ENCODE assay signal across 20 cellular contexts in the genomic region with DNA sequence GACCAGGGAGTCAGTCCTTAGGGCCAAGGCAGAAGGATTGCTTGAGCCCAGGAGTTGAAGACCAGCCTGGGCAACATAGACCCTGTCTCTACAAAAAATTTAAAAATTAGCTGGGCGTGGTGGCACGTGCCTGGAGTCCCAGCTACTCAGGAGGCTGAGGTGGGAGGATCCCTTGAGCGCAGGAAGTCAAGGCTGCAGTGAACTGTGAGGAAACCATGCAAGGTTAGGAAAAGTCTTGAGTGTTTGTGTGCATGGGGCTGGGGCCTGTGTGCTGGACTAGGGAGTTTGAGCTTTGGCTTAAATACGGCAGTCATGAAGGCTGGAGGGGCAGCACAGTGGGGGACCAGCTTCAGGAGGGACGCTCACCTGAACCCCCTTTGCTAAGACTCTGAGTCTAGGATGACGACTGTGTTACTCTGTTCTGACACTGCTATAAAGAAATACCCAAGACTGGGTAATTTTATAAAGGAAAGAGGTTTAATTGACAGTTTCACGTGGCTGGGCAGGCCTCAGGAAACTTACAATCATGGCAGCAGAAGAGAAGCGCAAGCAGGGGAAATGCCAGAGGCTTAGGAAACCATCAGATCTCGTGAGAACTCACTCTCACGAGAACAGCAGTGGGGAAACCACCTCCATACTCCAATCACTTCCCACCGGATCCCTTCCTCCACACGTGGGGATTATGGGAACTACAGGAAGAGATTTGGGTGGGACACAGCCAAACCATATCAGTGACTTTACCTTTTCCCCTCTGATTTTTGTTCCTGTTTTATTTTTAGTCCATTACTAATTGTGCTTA. TPM values are rescaled to one million over a fixed set of nuclear protein-coding genes. Genes with fewer than 3 reads are reported as not detected.
DNase-seq lines count a peak whose midpoint lies in the region; ATAC-seq and TF ChIP-seq lines count a peak whose summit lies in the region.
"Had no signal": no experiment of that assay in that cellular context is flagged by ENCODE, and none has a peak within 500 bp of the region (broad histone marks: within the 10 kb centered on the region; RNA-seq: fewer than 3 reads in every experiment).

No MANE protein-coding gene starts in this region.

- POLR2A ChIA-PET in CD8-positive, alpha-beta T cell (lab: Charles Lee), result interaction anchor here (0.6 kb wide), 1 partner anchor 154 kb away, joined by 3 read pairs; no protein-coding TSS in a partner anchor

- H3K36me3 Mint-ChIP-seq in CD4-positive, CD25-positive, alpha-beta regulatory T cell, result peaks cover 22% of the 10 kb centered on the region
- H3K36me3 Mint-ChIP-seq in CD8-positive, alpha-beta T cell, result peaks cover 44% of the 10 kb centered on the region
- H3K36me3 Mint-ChIP-seq in T-helper 17 cell (ENCODE audit: low read depth), result peaks cover 2% of the 10 kb centered on the region
- H3K36me3 Mint-ChIP-seq in mesothelial cell of epicardium, result peaks cover 29% of the 10 kb centered on the region

- DNase-seq in CD4-positive, CD25-positive, alpha-beta regulatory T cell, result no peak
- DNase-seq in CD8-positive, alpha-beta T cell, result no peak
- no peak for DNase-seq in T-helper 17 cell
- no peak for DNase-seq in mesothelial cell of epicardium (ENCODE audit: low spot score in 2 of 2, unreplicated experiment in 2 of 2)
- no peak for DNase-seq in NCI-H1694 treated with DMSO at 0.1 percent for 48 hours (lab: John Stamatoyannopoulos, UW)
- DNase-seq in SHP77 treated with DMSO at 0.1 percent for 48 hours (lab: John Stamatoyannopoulos, UW), result no peak
- no peak for DNase-seq in lower lobe of right lung
- DNase-seq: activated CD4-positive, alpha-beta T cell treated with anti-CD3 and anti-CD28 coated beads, Interleukin-2, amount 10 ng/mL, durations not matched to agents 7 days and 5 days; activated CD8-positive, alpha-beta memory T cell treated with anti-CD3 and anti-CD28 coated beads, Interleukin-2, amount 50 U/mL, for 4 hours; activated naive CD4-positive, alpha-beta T cell; brain microvascular endothelial cell; mesendoderm; NCI-H1436 treated with DMSO at 0.1 percent for 48 hours; NCI-H2171; NCI-H524 treated with DMSO at 0.1 percent for 48 hours; stimulated activated CD4-positive, alpha-beta T cell treated with anti-CD3 and anti-CD28 coated beads, Interleukin-2, amount 100 ng/mL, for 24 hours; upper lobe of left lung had no signal

- H3K9me3 Mint-ChIP-seq in CD4-positive, CD25-positive, alpha-beta regulatory T cell, result no peaks in the 10 kb centered on the region
- H3K9me3 Mint-ChIP-seq in CD8-positive, alpha-beta T cell, result no peaks in the 10 kb centered on the region
- no peaks in the 10 kb centered on the region for H3K9me3 Mint-ChIP-seq in mesothelial cell of epicardium
- H3K9me3 Mint-ChIP-seq: activated CD4-positive, alpha-beta T cell treated with anti-CD3 and anti-CD28 coated beads, Interleukin-2, amount 10 ng/mL, durations not matched to agents 7 days and 5 days; nephron had no signal

- H3K4me1 Mint-ChIP-seq in CD4-positive, CD25-positive, alpha-beta regulatory T cell, result peaks cover 0 to 6% (median under 1%) of the 10 kb centered on the region in 4 donors
- H3K4me1 Mint-ChIP-seq in CD8-positive, alpha-beta T cell (ENCODE audit: low read depth), result peaks cover 4% of the 10 kb centered on the region
- peaks cover 7% of the 10 kb centered on the region for H3K4me1 Mint-ChIP-seq in T-helper 17 cell
- peaks cover 25% of the 10 kb centered on the region for H3K4me1 Mint-ChIP-seq in mesothelial cell of epicardium

- TF ChIP-seq CTCF in CD8-positive, alpha-beta T cell (IDR thresholded peaks at IDR 0.05), result no peak
- no peak for TF ChIP-seq CTCF in mesothelial cell of epicardium (IDR thresholded peaks at IDR 0.05; ENCODE audit: unreplicated experiment)
- no peak for TF ChIP-seq CTCF in lower lobe of right lung (IDR thresholded peaks at IDR 0.05)

- peaks cover 7% of the 10 kb centered on the region for H3K4me1 ChIP-seq in CD4-positive, CD25-positive, alpha-beta regulatory T cell (ENCODE audit: control insufficient read depth, insufficient read depth, low read length, poor library complexity, severe bottlenecking)
- H3K4me1 ChIP-seq in CD8-positive, alpha-beta T cell (ENCODE audit: insufficient read depth, low read length), result peaks cover 6% of the 10 kb centered on the region
- peaks cover 5% of the 10 kb centered on the region for H3K4me1 ChIP-seq in lower lobe of right lung

- ATAC-seq in CD4-positive, CD25-positive, alpha-beta regulatory T cell (ENCODE audit: low read depth in 2 of 2), result no peak
- no peak for ATAC-seq in CD8-positive, alpha-beta T cell
- ATAC-seq in T-helper 17 cell (no peak), GM18868 (IDR thresholded peaks at IDR 0.05; ENCODE audit: unreplicated experiment) (no peak), lower lobe of right lung (no peak)

- CTCF ChIA-PET in CD8-positive, alpha-beta T cell (lab: Charles Lee), result interaction anchor here (1.0 to 1.6 kb wide), 4 partner anchors 118 to 509 kb away, joined by 3 to 8 read pairs (median 4); no protein-coding TSS in a partner anchor

- H3K27ac ChIP-seq in CD4-positive, CD25-positive, alpha-beta regulatory T cell (ENCODE audit: insufficient read depth, low read length, poor library complexity, severe bottlenecking), result no peak overlapping the region
- H3K27ac ChIP-seq in CD8-positive, alpha-beta T cell (ENCODE audit: low read depth, low read length), result no peak overlapping the region
- no peak overlapping the region for H3K27ac ChIP-seq in lower lobe of right lung
- H3K27ac ChIP-seq: brain microvascular endothelial cell, skin epidermis, upper lobe of left lung had no signal

- H3K4me3 Mint-ChIP-seq in CD4-positive, CD25-positive, alpha-beta regulatory T cell, result peak overlapping the region in 1 of 4 donors; percentile 27
- no peak overlapping the region for H3K4me3 Mint-ChIP-seq in CD8-positive, alpha-beta T cell
- H3K4me3 Mint-ChIP-seq in T-helper 17 cell, result peak overlapping the region; percentile 28
- no peak overlapping the region for H3K4me3 Mint-ChIP-seq in mesothelial cell of epicardium
- H3K4me3 Mint-ChIP-seq: activated CD4-positive, alpha-beta T cell treated with anti-CD3 and anti-CD28 coated beads, Interleukin-2, amount 10 ng/mL, durations not matched to agents 7 days and 5 days; nephron had no signal

- H3K36me3 ChIP-seq in CD4-positive, CD25-positive, alpha-beta regulatory T cell (ENCODE audit: control insufficient read depth, insufficient read depth, low read length), result peaks cover 42% of the 10 kb centered on the region
- H3K36me3 ChIP-seq in CD8-positive, alpha-beta T cell (ENCODE audit: insufficient read depth, low read length), result peaks cover 28% of the 10 kb centered on the region
- peaks cover 50% of the 10 kb centered on the region for H3K36me3 ChIP-seq in lower lobe of right lung

- no peaks in the 10 kb centered on the region for H3K9me3 ChIP-seq in CD4-positive, CD25-positive, alpha-beta regulatory T cell (ENCODE audit: control insufficient read depth in 2 of 2, low read length in 2 of 2)
- no peaks in the 10 kb centered on the region for H3K9me3 ChIP-seq in CD8-positive, alpha-beta T cell (ENCODE audit: low read length)
- no peaks in the 10 kb centered on the region for H3K9me3 ChIP-seq in T-helper 17 cell (ENCODE audit: control insufficient read depth, low read length, poor library complexity, severe bottlenecking)
- no peaks in the 10 kb centered on the region for H3K9me3 ChIP-seq in lower lobe of right lung
- H3K9me3 ChIP-seq: upper lobe of left lung had no signal

- H3K27me3 Mint-ChIP-seq in CD4-positive, CD25-positive, alpha-beta regulatory T cell, result no peaks in the 10 kb centered on the region
- H3K27me3 Mint-ChIP-seq in CD8-positive, alpha-beta T cell (ENCODE audit: low read depth), result no peaks in the 10 kb centered on the region
- H3K27me3 Mint-ChIP-seq in T-helper 17 cell (no peaks in the 10 kb centered on the region), mesothelial cell of epicardium (ENCODE audit: low read depth) (no peaks in the 10 kb centered on the region)
- H3K27me3 Mint-ChIP-seq: activated CD4-positive, alpha-beta T cell treated with anti-CD3 and anti-CD28 coated beads, Interleukin-2, amount 10 ng/mL, durations not matched to agents 7 days and 5 days had no signal

- no peak overlapping the region for H3K4me3 ChIP-seq in CD4-positive, CD25-positive, alpha-beta regulatory T cell (ENCODE audit: low read depth, low read length)
- H3K4me3 ChIP-seq in CD8-positive, alpha-beta T cell (ENCODE audit: low read depth, low read length), result no peak overlapping the region
- H3K4me3 ChIP-seq in lower lobe of right lung, result no peak overlapping the region
- H3K4me3 ChIP-seq: skin epidermis, upper lobe of left lung had no signal

- intact Hi-C loops in CD8-positive, alpha-beta T cell (cut with DNase I, micrococcal nuclease), result no loop called here
- intact Hi-C loops in lower lobe of right lung (cut with DNase I), result no loop called here

- H3K27ac Mint-ChIP-seq in CD4-positive, CD25-positive, alpha-beta regulatory T cell, result peak overlapping the region in 2 of 3 donors; percentile 38 to 85
- peak overlapping the region; percentile 30 for H3K27ac Mint-ChIP-seq in CD8-positive, alpha-beta T cell
- H3K27ac Mint-ChIP-seq in T-helper 17 cell, result peak overlapping the region; percentile 69
- peak overlapping the region; percentile 5 for H3K27ac Mint-ChIP-seq in mesothelial cell of epicardium
- H3K27ac Mint-ChIP-seq: activated CD4-positive, alpha-beta T cell treated with anti-CD3 and anti-CD28 coated beads, Interleukin-2, amount 10 ng/mL, durations not matched to agents 7 days and 5 days; nephron had no signal

- no peaks in the 10 kb centered on the region for H3K27me3 ChIP-seq in CD4-positive, CD25-positive, alpha-beta regulatory T cell (ENCODE audit: control insufficient read depth, insufficient read depth, low read length)
- H3K27me3 ChIP-seq in CD8-positive, alpha-beta T cell (ENCODE audit: insufficient read depth, low read length), result no peaks in the 10 kb centered on the region
- no peaks in the 10 kb centered on the region for H3K27me3 ChIP-seq in lower lobe of right lung (ENCODE audit: low read depth)
- H3K27me3 ChIP-seq: brain microvascular endothelial cell, upper lobe of left lung had no signal

RNA-seq across cellular contexts. Expression of gene GORASP2, which starts 39.4 kb away (rescaled TPM):
- total RNA-seq in CD4-positive, CD25-positive, alpha-beta regulatory T cell, result 77.5 TPM
- polyA plus RNA-seq in CD4-positive, CD25-positive, alpha-beta regulatory T cell, result 10 to 100 TPM; 86.0 to 98.9 (median 93.5) TPM
- total RNA-seq in CD8-positive, alpha-beta T cell, result 100 to 1,000 TPM; 111 to 112 TPM
- 10 to 100 TPM; 80.5 to 89.4 TPM for total RNA-seq in T-helper 17 cell
- total RNA-seq in mesothelial cell of epicardium, result 85.5 to 91.1 TPM (median 86.8 TPM) in 3 replicates
- total RNA-seq in lower lobe of right lung, result 64.9 TPM

Comparison
In these comparisons a context has a peak if more than half of its experiments do, and no peak if none do; other contexts are left out.
1. H3K27ac Mint-ChIP-seq: peak in every context shown above with its lines; median percentile 69 in T-helper 17 cell; 62 in CD4-positive, CD25-positive, alpha-beta regulatory T cell; 30 in CD8-positive, alpha-beta T cell; 5 in mesothelial cell of epicardium.